ENCODE assay signal across 22 cellular contexts in genomic region chr15:63587527-63587926, GRCh38. TPM values are rescaled to one million over a fixed set of nuclear protein-coding genes. Genes with fewer than 3 reads are reported as not detected.
DNase-seq lines count a peak whose midpoint lies in the region; ATAC-seq and TF ChIP-seq lines count a peak whose summit lies in the region.
"Had no signal": no experiment of that assay in that cellular context is flagged by ENCODE, and none has a peak within 500 bp of the region (broad histone marks: within the 10 kb centered on the region; RNA-seq: fewer than 3 reads in every experiment).

No MANE protein-coding gene starts in this region.

- no peak for DNase-seq in activated T-cell treated with anti-CD3 and anti-CD28 coated beads, Interleukin-2, amount 50 U/mL, for 72 hours
- DNase-seq in activated T-cell treated with anti-CD3 and anti-CD28 coated beads, Interleukin-2, amount 50 U/mL, for 1 hour = no peak
- peak; percentile 70 for DNase-seq in fibroblast of peridontal ligament (ENCODE audit: extremely low read depth)
- no peak for DNase-seq in NCI-H1694 treated with DMSO at 0.1 percent for 48 hours (lab: John Stamatoyannopoulos, UW)
- DNase-seq in NCI-H1930 (lab: John Stamatoyannopoulos, UW) = no peak
- DNase-seq: ACHN; activated B cell treated with CpG ODN at 0.5 μM for 24 hours; KBM-7; left cardiac atrium; NCI-H1105 treated with DMSO at 0.1 percent for 48 hours; NCI-H526 treated with DMSO at 0.1 percent for 48 hours; stimulated activated naive CD8-positive, alpha-beta T cell treated with anti-CD3 and anti-CD28 coated beads, Interleukin-15, Interleukin-2, amounts not matched to agents 100 U/mL and 50 U/mL, for 24 hours; T-helper 2 cell had no signal

- H3K9me3 Mint-ChIP-seq in activated T-cell treated with anti-CD3 and anti-CD28 coated beads, Interleukin-2, amount 50 U/mL, for 72 hours = no peaks in the 10 kb centered on the region
- H3K9me3 Mint-ChIP-seq: H9 had no signal

- peak overlapping the region; percentile 10; the same call in 1 of the 2 replicates for H3K27ac ChIP-seq in VCaP
- H3K27ac ChIP-seq: neutrophil, right atrium auricular region, SJSA1, tibial nerve had no signal

- no peaks in the 10 kb centered on the region for H3K27me3 Mint-ChIP-seq in activated T-cell treated with anti-CD3 and anti-CD28 coated beads, Interleukin-2, amount 50 U/mL, for 72 hours (ENCODE audit: low read depth)
- H3K27me3 Mint-ChIP-seq: activated B cell treated with CpG ODN at 0.5 μM for 24 hours had no signal

- peaks cover 17 to 51% of the 10 kb centered on the region in 2 donors for H3K36me3 Mint-ChIP-seq in activated T-cell treated with anti-CD3 and anti-CD28 coated beads, Interleukin-2, amount 50 U/mL, for 72 hours (ENCODE audit: insufficient read depth in 2 of 2)

- TF ChIP-seq CTCF in VCaP (conservative IDR thresholded peaks at IDR 0.05) = no peak

- H3K4me3 Mint-ChIP-seq in activated T-cell treated with anti-CD3 and anti-CD28 coated beads, Interleukin-2, amount 50 U/mL, for 72 hours = no peak overlapping the region
- H3K4me3 Mint-ChIP-seq: activated B cell treated with CpG ODN at 0.5 μM for 24 hours, H9 had no signal

- no peak for ATAC-seq in activated T-cell treated with anti-CD3 and anti-CD28 coated beads, Interleukin-2, amount 50 U/mL, for 72 hours (replicated peaks in 1 of 2)
- ATAC-seq in GM18498 (IDR thresholded peaks at IDR 0.05; ENCODE audit: unreplicated experiment) (no peak), HG02840 (IDR thresholded peaks at IDR 0.05; ENCODE audit: low FRiP score, unreplicated experiment) (no peak)
- ATAC-seq: left cardiac atrium; stimulated activated naive CD8-positive, alpha-beta T cell treated with anti-CD3 and anti-CD28 coated beads, Interleukin-15, Interleukin-2, amounts not matched to agents 100 U/mL and 50 U/mL, for 24 hours had no signal

- H3K4me1 Mint-ChIP-seq in activated T-cell treated with anti-CD3 and anti-CD28 coated beads, Interleukin-2, amount 50 U/mL, for 72 hours (ENCODE audit: low read depth) = peaks cover 29% of the 10 kb centered on the region

- peak overlapping the region; percentile 63 for H3K27ac Mint-ChIP-seq in activated T-cell treated with anti-CD3 and anti-CD28 coated beads, Interleukin-2, amount 50 U/mL, for 72 hours
- H3K27ac Mint-ChIP-seq: activated B cell treated with CpG ODN at 0.5 μM for 24 hours; activated T-helper 2 cell treated with anti-CD3 and anti-CD28 coated beads, Interferon-gamma antibody, Interleukin-2, Interleukin-4, amounts not matched to agents 10 μg/mL and 5 μg/mL and 100 μg/mL, durations not matched to agents 14 hours and 24 hours and 36 hours; H9 had no signal

RNA-seq across cellular contexts. Expression of gene FBXL22, which starts 9.7 kb away (rescaled TPM):
- 1 to 10 TPM in 1 of 2 donors, under 1 TPM in 1; 0.79 to 1.3 TPM for total RNA-seq in activated T-cell treated with anti-CD3 and anti-CD28 coated beads, Interleukin-2, amount 50 U/mL, for 72 hours
